In the genomic region with DNA sequence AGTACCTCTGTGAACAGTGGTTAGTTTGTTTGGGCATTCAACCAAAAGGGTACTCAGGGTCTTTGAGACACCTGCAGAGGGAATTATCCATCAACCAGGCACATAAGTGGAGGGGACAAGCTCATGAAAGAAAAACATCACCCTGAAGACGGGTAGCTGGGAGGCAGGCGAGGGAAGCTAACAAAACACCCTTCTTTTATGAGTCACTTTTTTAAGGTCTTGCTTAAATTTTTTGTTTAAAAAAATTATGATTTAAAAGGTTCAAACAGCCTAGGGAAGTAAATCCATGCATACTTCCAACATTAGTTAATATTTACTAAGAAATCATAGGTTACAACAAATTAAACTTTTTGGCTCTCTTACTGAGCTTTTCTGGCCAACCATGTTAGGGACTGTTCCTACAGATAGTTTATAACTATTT, we compare ENCODE assay signal across 21 cellular contexts.
DNase-seq lines count a peak whose midpoint lies in the region; ATAC-seq and TF ChIP-seq lines count a peak whose summit lies in the region.
"Had no signal": no experiment of that assay in that cellular context is flagged by ENCODE, and none has a peak within 500 bp of the region (broad histone marks: within the 10 kb centered on the region; RNA-seq: fewer than 3 reads in every experiment).

No MANE protein-coding gene starts in this region.

- peak overlapping the region; percentile 48 for H3K27ac ChIP-seq in AG04450 (ENCODE audit: low read depth, low read length)

- H3K36me3 Mint-ChIP-seq in nephron (ENCODE audit: low read depth): peaks cover 10% of the 10 kb centered on the region
- H3K36me3 Mint-ChIP-seq: natural killer cell treated with Interleukin-12 subunit alpha and Interleukin-12 subunit beta and Interleukin-15 and Interleukin-18, amount 100 ng/mL, for 72 hours had no signal

- no peak overlapping the region for H3K4me3 ChIP-seq in AG04450 (ENCODE audit: low read depth, low read length)
- no peak overlapping the region for H3K4me3 ChIP-seq in foreskin fibroblast (ENCODE audit: low read depth in 1 of 2, low read length in 2 of 2)
- H3K4me3 ChIP-seq: HAP-1, Peyer's patch had no signal

- no peak for ATAC-seq in GM18867 (IDR thresholded peaks at IDR 0.05; ENCODE audit: unreplicated experiment)
- ATAC-seq in HG02870 (IDR thresholded peaks at IDR 0.05; ENCODE audit: unreplicated experiment): no peak
- ATAC-seq: CD8-positive, alpha-beta T cell; natural killer cell treated with Interleukin-12 subunit alpha and Interleukin-12 subunit beta and Interleukin-15 and Interleukin-18, amount 100 ng/mL, for 72 hours; stimulated activated naive CD8-positive, alpha-beta T cell treated with anti-CD3 and anti-CD28 coated beads, Interleukin-15, amount 100 ng/mL, for 72 hours had no signal

- DNase-seq in AG04450 (ENCODE audit: low read depth, low spot score) (no peak), NCI-H1105 (lab: John Stamatoyannopoulos, UW) (peak; percentile 87), astrocyte of the hippocampus (ENCODE audit: low read depth, low spot score) (peak; percentile 37), foreskin fibroblast (no peak), NAMALWA (ENCODE audit: low spot score) (no peak)
- DNase-seq: activated CD4-positive, alpha-beta T cell treated with anti-CD3 and anti-CD28 coated beads, Interleukin-2, amount 50 U/mL, for 4 hours; activated naive CD4-positive, alpha-beta T cell treated with anti-CD3 and anti-CD28 coated beads for 36 hours; activated T-cell treated with anti-CD3 and anti-CD28 coated beads for 4 hours; CD8-positive, alpha-beta T cell; erythroblast; mammary epithelial cell; NCI-H187 treated with DMSO at 0.1 percent for 48 hours; NCI-H526 treated with DMSO at 0.1 percent for 48 hours; Peyer's patch; stimulated activated naive CD8-positive, alpha-beta T cell treated with anti-CD3 and anti-CD28 coated beads, Interleukin-15, amount 100 ng/mL, for 72 hours had no signal

- no peaks in the 10 kb centered on the region for H3K9me3 ChIP-seq in AG04450 (ENCODE audit: control insufficient read depth, insufficient read depth, low read length)
- H3K9me3 ChIP-seq: HAP-1, Peyer's patch had no signal

- no peaks in the 10 kb centered on the region for H3K27me3 Mint-ChIP-seq in nephron (ENCODE audit: low read depth)
- H3K27me3 Mint-ChIP-seq: natural killer cell treated with Interleukin-12 subunit alpha and Interleukin-12 subunit beta and Interleukin-15 and Interleukin-18, amount 100 ng/mL, for 72 hours; stimulated activated naive CD8-positive, alpha-beta T cell treated with anti-CD3 and anti-CD28 coated beads, Interleukin-15, amount 100 ng/mL, for 72 hours had no signal

- H3K4me1 Mint-ChIP-seq in nephron: peaks cover 48% of the 10 kb centered on the region
- H3K4me1 Mint-ChIP-seq: stimulated activated naive CD8-positive, alpha-beta T cell treated with anti-CD3 and anti-CD28 coated beads, Interleukin-15, amount 100 ng/mL, for 72 hours had no signal

- CTCF ChIA-PET in AG04450 (lab: Charles Lee): interaction anchor here (1.5 kb wide), 1 partner anchor 11 kb away, joined by 3 read pairs; no protein-coding TSS in a partner anchor

- H3K27ac Mint-ChIP-seq in nephron: peak overlapping the region; percentile 80 to 97 (median 96)
- H3K27ac Mint-ChIP-seq: activated naive CD4-positive, alpha-beta T cell treated with anti-CD3 and anti-CD28 coated beads for 36 hours; CD8-positive, alpha-beta T cell; natural killer cell treated with Interleukin-12 subunit alpha and Interleukin-12 subunit beta and Interleukin-15 and Interleukin-18, amount 100 ng/mL, for 72 hours; stimulated activated naive CD8-positive, alpha-beta T cell treated with anti-CD3 and anti-CD28 coated beads, Interleukin-15, amount 100 ng/mL, for 72 hours had no signal

- no peaks in the 10 kb centered on the region for H3K27me3 ChIP-seq in AG04450 (ENCODE audit: control insufficient read depth, insufficient read depth, low read length)
- H3K27me3 ChIP-seq: Peyer's patch had no signal

- TF ChIP-seq CTCF in AG04450 (IDR thresholded peaks at IDR 0.05; ENCODE audit: low read depth, low read length): no peak
- TF ChIP-seq CTCF in nephron (IDR thresholded peaks at IDR 0.05; ENCODE audit: unreplicated experiment in 3 of 3): no peak
- no peak for TF ChIP-seq CTCF in foreskin fibroblast (IDR thresholded peaks at IDR 0.05; ENCODE audit: low read depth, low read length)

- no peak overlapping the region for H3K4me3 Mint-ChIP-seq in nephron
- H3K4me3 Mint-ChIP-seq: activated naive CD4-positive, alpha-beta T cell treated with anti-CD3 and anti-CD28 coated beads for 36 hours; brain; CD8-positive, alpha-beta T cell; natural killer cell treated with Interleukin-12 subunit alpha and Interleukin-12 subunit beta and Interleukin-15 and Interleukin-18, amount 100 ng/mL, for 72 hours; stimulated activated naive CD8-positive, alpha-beta T cell treated with anti-CD3 and anti-CD28 coated beads, Interleukin-15, amount 100 ng/mL, for 72 hours had no signal

- POLR2A ChIA-PET in AG04450 (lab: Yijun Ruan, JAX): interaction anchor here (0.7 kb wide), 1 partner anchor 29 kb away, joined by 3 read pairs; no protein-coding TSS in a partner anchor

- H3K9me3 Mint-ChIP-seq in nephron: no peaks in the 10 kb centered on the region
- H3K9me3 Mint-ChIP-seq: activated naive CD4-positive, alpha-beta T cell treated with anti-CD3 and anti-CD28 coated beads for 36 hours; brain; CD8-positive, alpha-beta T cell; stimulated activated naive CD8-positive, alpha-beta T cell treated with anti-CD3 and anti-CD28 coated beads, Interleukin-15, amount 100 ng/mL, for 72 hours had no signal

Comparison
In these comparisons a context has a peak if more than half of its experiments do, and no peak if none do; other contexts are left out.
1. DNase-seq: peak in NCI-H1105 (single experiment) and astrocyte of the hippocampus (single experiment); none in AG04450 (single experiment), foreskin fibroblast (0 of 2) and NAMALWA (single experiment).